Comparison of ENCODE assay signal across 1 cellular context in genomic region chr13:76852991-76853390, GRCh38.
TF ChIP-seq lines count a peak whose summit lies in the region.

No MANE protein-coding gene starts in this region.

TF ChIP-seq in HepG2, 621 proteins besides CTCF, POLR2A, EP300 and RAD21 (continued from another document):
- no peak for TF ChIP-seq ZNF704 (CRISPR knock-in tag; IDR thresholded peaks at IDR 0.05; ENCODE audit: borderline replicate concordance)
- TF ChIP-seq, protein P1, sequence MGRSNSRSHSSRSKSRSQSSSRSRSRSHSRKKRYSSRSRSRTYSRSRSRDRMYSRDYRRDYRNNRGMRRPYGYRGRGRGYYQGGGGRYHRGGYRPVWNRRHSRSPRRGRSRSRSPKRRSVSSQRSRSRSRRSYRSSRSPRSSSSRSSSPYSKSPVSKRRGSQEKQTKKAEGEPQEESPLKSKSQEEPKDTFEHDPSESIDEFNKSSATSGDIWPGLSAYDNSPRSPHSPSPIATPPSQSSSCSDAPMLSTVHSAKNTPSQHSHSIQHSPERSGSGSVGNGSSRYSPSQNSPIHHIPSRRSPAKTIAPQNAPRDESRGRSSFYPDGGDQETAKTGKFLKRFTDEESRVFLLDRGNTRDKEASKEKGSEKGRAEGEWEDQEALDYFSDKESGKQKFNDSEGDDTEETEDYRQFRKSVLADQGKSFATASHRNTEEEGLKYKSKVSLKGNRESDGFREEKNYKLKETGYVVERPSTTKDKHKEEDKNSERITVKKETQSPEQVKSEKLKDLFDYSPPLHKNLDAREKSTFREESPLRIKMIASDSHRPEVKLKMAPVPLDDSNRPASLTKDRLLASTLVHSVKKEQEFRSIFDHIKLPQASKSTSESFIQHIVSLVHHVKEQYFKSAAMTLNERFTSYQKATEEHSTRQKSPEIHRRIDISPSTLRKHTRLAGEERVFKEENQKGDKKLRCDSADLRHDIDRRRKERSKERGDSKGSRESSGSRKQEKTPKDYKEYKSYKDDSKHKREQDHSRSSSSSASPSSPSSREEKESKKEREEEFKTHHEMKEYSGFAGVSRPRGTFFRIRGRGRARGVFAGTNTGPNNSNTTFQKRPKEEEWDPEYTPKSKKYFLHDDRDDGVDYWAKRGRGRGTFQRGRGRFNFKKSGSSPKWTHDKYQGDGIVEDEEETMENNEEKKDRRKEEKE (IDR thresholded peaks at IDR 0.05) = no peak
- no peak for TF ChIP-seq ZNF768 (CRISPR knock-in tag; IDR thresholded peaks at IDR 0.05)
- TF ChIP-seq SOX6 (IDR thresholded peaks at IDR 0.05) = no peak
- no peak for TF ChIP-seq SOX6 (CRISPR knock-in tag; IDR thresholded peaks at IDR 0.05)
- no peak for TF ChIP-seq TEAD2 (CRISPR knock-in tag; IDR thresholded peaks at IDR 0.05)
- no peak for TF ChIP-seq SRY (CRISPR knock-in tag; IDR thresholded peaks at IDR 0.05)
- TF ChIP-seq ZNF282 (IDR thresholded peaks at IDR 0.05; ENCODE audit: partially characterized antibody) = no peak
- TF ChIP-seq NCOA5 (CRISPR knock-in tag; IDR thresholded peaks at IDR 0.05) = no peak
- no peak for TF ChIP-seq STAT5B (CRISPR knock-in tag; IDR thresholded peaks at IDR 0.05)
- TF ChIP-seq KDM6A (CRISPR knock-in tag; IDR thresholded peaks at IDR 0.05; ENCODE audit: low read depth) = no peak
